ENCODE assay signal across 18 cellular contexts in the genomic region with DNA sequence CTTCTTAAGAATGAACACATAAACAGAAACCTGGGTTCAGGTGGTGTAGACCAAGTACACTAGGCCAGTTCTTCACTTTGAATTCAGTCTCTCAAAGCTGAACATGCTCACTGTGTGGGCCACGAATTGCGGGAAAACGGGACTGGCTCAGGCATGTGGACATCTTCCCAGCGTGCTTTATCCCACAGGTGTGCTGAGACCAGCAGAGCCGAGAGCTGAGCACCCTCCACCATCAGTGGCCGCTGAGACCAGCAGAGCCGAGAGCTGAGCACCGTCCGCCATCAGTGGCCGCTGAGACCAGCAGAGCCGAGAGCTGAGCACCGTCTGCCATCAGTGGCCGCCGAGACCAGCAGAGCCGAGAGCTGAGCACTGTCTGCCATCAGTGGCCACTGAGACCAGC.
A peak's percentile ranks its signal among the peaks of the same experiment; 100 is the strongest.
DNase-seq lines count a peak whose midpoint lies in the region; ATAC-seq and TF ChIP-seq lines count a peak whose summit lies in the region.
"Had no signal": no experiment of that assay in that cellular context is flagged by ENCODE, and none has a peak within 500 bp of the region (broad histone marks: within the 10 kb centered on the region; RNA-seq: fewer than 3 reads in every experiment).

No MANE protein-coding gene starts in this region.

- no peaks in the 10 kb centered on the region for H3K9me3 ChIP-seq in neural cell (ENCODE audit: low read length)
- H3K9me3 ChIP-seq in spleen, result no peaks in the 10 kb centered on the region
- H3K9me3 ChIP-seq: A549 had no signal

- 85 to 97% (median 91%) methylated on average over 12 to 15 of the region's 15 CpGs for WGBS in spleen, 5 donors

- H3K4me3 Mint-ChIP-seq in activated T-cell treated with anti-CD3 and anti-CD28 coated beads, Interleukin-2, amount 50 U/mL, for 24 hours, result no peak overlapping the region
- H3K4me3 Mint-ChIP-seq: CD14-positive monocyte; CD4-positive, alpha-beta memory T cell; GM23338 had no signal

- no peaks in the 10 kb centered on the region for H3K27me3 Mint-ChIP-seq in activated T-cell treated with anti-CD3 and anti-CD28 coated beads, Interleukin-2, amount 50 U/mL, for 24 hours

- H3K4me1 Mint-ChIP-seq in activated T-cell treated with anti-CD3 and anti-CD28 coated beads, Interleukin-2, amount 50 U/mL, for 24 hours (ENCODE audit: low read depth), result peaks cover 4% of the 10 kb centered on the region
- H3K4me1 Mint-ChIP-seq: CD14-positive monocyte, GM23338 had no signal

- H3K79me2 ChIP-seq in neural cell (replicated peaks; ENCODE audit: insufficient read depth, low read length), result peaks cover 9% of the 10 kb centered on the region

- H3K4me1 ChIP-seq in spleen, result no peaks in the 10 kb centered on the region
- H3K4me1 ChIP-seq: A549 had no signal

- no peak for TF ChIP-seq POLR2A in spleen (IDR thresholded peaks at IDR 0.05)

- H3K9me2 ChIP-seq in neural cell (ENCODE audit: insufficient read depth, low read length), result no peaks in the 10 kb centered on the region

- TF ChIP-seq RAD21 in neural cell (conservative IDR thresholded peaks at IDR 0.05), result no peak

- H3K27ac Mint-ChIP-seq in activated T-cell treated with anti-CD3 and anti-CD28 coated beads, Interleukin-2, amount 50 U/mL, for 24 hours, result no peak overlapping the region
- H3K27ac Mint-ChIP-seq: CD14-positive monocyte; CD4-positive, alpha-beta memory T cell; GM23338 had no signal

- H3K9me3 Mint-ChIP-seq in activated T-cell treated with anti-CD3 and anti-CD28 coated beads, Interleukin-2, amount 50 U/mL, for 24 hours, result no peaks in the 10 kb centered on the region
- H3K9me3 Mint-ChIP-seq: CD4-positive, alpha-beta memory T cell had no signal

- no peaks in the 10 kb centered on the region for H3K36me3 ChIP-seq in neural cell (ENCODE audit: insufficient read depth, low read length)
- H3K36me3 ChIP-seq in spleen, result no peaks in the 10 kb centered on the region
- H3K36me3 ChIP-seq: BLaER1 had no signal

- H4K20me1 ChIP-seq in neural cell (ENCODE audit: insufficient read depth), result no peaks in the 10 kb centered on the region
- H4K20me1 ChIP-seq: BLaER1 had no signal

- H3K27ac ChIP-seq in neural cell (ENCODE audit: low read length) (peak overlapping the region; percentile 73), spleen (no peak overlapping the region)
- H3K27ac ChIP-seq: 22Rv1, A549, BLaER1 had no signal

- no peaks in the 10 kb centered on the region for H3K36me3 Mint-ChIP-seq in activated T-cell treated with anti-CD3 and anti-CD28 coated beads, Interleukin-2, amount 50 U/mL, for 24 hours (ENCODE audit: low read depth)
- H3K36me3 Mint-ChIP-seq: CD14-positive monocyte; CD4-positive, alpha-beta memory T cell had no signal

- TF ChIP-seq CTCF in neural cell (IDR thresholded peaks at IDR 0.05; ENCODE audit: poor library complexity, severe bottlenecking) (no peak), spleen (IDR thresholded peaks at IDR 0.05 in 8 of 11, conservative IDR thresholded peaks at IDR 0.05 in 3 of 11) (no peak)

- no peak overlapping the region for H3K4me3 ChIP-seq in neural cell (ENCODE audit: low read length)
- no peak overlapping the region for H3K4me3 ChIP-seq in spleen
- H3K4me3 ChIP-seq: A549, BLaER1, GM23338 had no signal

- H2AFZ ChIP-seq in neural cell (ENCODE audit: low read depth, low read length), result no peak overlapping the region
- H2AFZ ChIP-seq: GM23338 had no signal

- DNase-seq in Right ventricle myocardium superior, result peak; percentile 13
- no peak for DNase-seq in Right ventricle myocardium inferior (ENCODE audit: missing footprints)
- peak; percentile 56 for DNase-seq in spleen
- DNase-seq in activated T-cell treated with anti-CD3 and anti-CD28 coated beads, Interleukin-2, amount 50 U/mL, for 24 hours, result no peak
- DNase-seq: AML-193; CD4-positive, alpha-beta memory T cell; DMS153; DMS79; GDM1; IMR-90 had no signal

- H3K9ac ChIP-seq in neural cell (ENCODE audit: low read length), result no peak overlapping the region
- H3K9ac ChIP-seq: BLaER1 had no signal

- TF ChIP-seq EP300 in neural cell (conservative IDR thresholded peaks at IDR 0.05; ENCODE audit: poor library complexity, severe bottlenecking), result no peak

- ATAC-seq in Right ventricle myocardium superior (ENCODE audit: poor library complexity) (no peak), Right ventricle myocardium inferior (no peak), HG03354 (IDR thresholded peaks at IDR 0.05; ENCODE audit: poor library complexity, severe bottlenecking, unreplicated experiment) (no peak), GM21737 (IDR thresholded peaks at IDR 0.05; ENCODE audit: unreplicated experiment) (no peak)
- ATAC-seq: A549, GM23338 had no signal

- H3K27me3 ChIP-seq in neural cell (ENCODE audit: insufficient read depth, low read depth, low read length) (no peaks in the 10 kb centered on the region), spleen (replicated peaks in 1 of 7) (peaks cover 0 to 30% (median 0%) of the 10 kb centered on the region in 7 donors)
- H3K27me3 ChIP-seq: BLaER1 had no signal

- H3K4me2 ChIP-seq in neural cell (ENCODE audit: low read length), result no peak overlapping the region
- H3K4me2 ChIP-seq: A549, BLaER1, GM23338 had no signal

- intact Hi-C loops in Right ventricle myocardium superior (cut with DNase I), result no loop called here
- intact Hi-C loops in Right ventricle myocardium inferior (cut with DNase I), result no loop called here
- intact Hi-C loops in spleen (cut with DNase I; ENCODE audit: low total_unique reads), result no loop called here

- peaks cover 4% of the 10 kb centered on the region for H3F3A ChIP-seq in neural cell (ENCODE audit: insufficient read depth, low read length, poor library complexity, severe bottlenecking)

TF ChIP-seq in neural cell, 6 proteins besides CTCF, POLR2A, EP300 and RAD21:
- TF ChIP-seq SMC3 (conservative IDR thresholded peaks at IDR 0.05; ENCODE audit: poor library complexity) (no peak), POLR2AphosphoS5 (IDR thresholded peaks at IDR 0.05) (peak; percentile 2)
TF ChIP-seq in neural cell: peak in this region for 1.

Comparison
In these comparisons a context has a peak if more than half of its experiments do, and no peak if none do; other contexts are left out.
1. DNase-seq: peak in Right ventricle myocardium superior (single experiment) and spleen (single experiment); none in Right ventricle myocardium inferior (single experiment) and activated T-cell treated with anti-CD3 and anti-CD28 coated beads, Interleukin-2, amount 50 U/mL, for 24 hours (single experiment).